Comparison of ENCODE assay signal across 13 cellular contexts in the genomic region with DNA sequence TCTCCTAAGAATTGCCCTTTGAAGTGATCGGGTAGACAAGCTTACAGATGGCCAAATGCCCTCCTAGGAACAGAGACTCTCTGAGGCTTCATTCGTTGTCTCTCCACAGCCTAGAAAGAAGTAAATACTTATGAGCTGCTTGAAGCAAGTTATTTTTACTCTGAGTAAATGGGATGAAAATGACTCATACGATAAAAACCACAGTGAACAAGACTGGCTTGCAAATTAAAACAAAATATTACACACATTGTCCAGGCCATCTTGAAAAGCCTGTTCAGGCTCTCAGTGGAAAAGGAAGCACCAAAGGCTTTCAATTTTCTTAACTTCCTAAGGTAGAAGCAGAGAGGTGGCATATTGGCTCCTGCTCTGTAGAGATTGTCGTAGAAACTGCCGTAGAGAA.
"Had no signal": no experiment of that assay in that cellular context is flagged by ENCODE, and none has a peak within 500 bp of the region (broad histone marks: within the 10 kb centered on the region; RNA-seq: fewer than 3 reads in every experiment).

No MANE protein-coding gene starts in this region.

- H3K36me3 ChIP-seq: gastrocnemius medialis, lower lobe of right lung, upper lobe of left lung had no signal

- H3K4me3 Mint-ChIP-seq: activated B cell treated with CpG ODN at 0.5 μM for 24 hours; activated CD4-positive, alpha-beta T cell treated with anti-CD3 and anti-CD28 coated beads, Interleukin-2, amount 10 ng/mL, durations not matched to agents 24 days and 14 days; activated naive CD4-positive, alpha-beta T cell treated with anti-CD3 and anti-CD28 coated beads for 36 hours; activated T-helper 17 cell treated with anti-CD3 and anti-CD28 coated beads, Interleukin-2, amount 50 U/mL, for 72 hours; natural killer cell; stimulated activated naive B cell treated with anti-CD40 and anti-IgM and Interleukin-4, amounts not matched to agents 10 μg/mL and 1 μg/mL and 100 μg/mL, for 72 hours had no signal

- H3K4me1 Mint-ChIP-seq: activated B cell treated with CpG ODN at 0.5 μM for 24 hours; activated CD4-positive, alpha-beta T cell treated with anti-CD3 and anti-CD28 coated beads, Interleukin-2, amount 10 ng/mL, durations not matched to agents 24 days and 14 days; activated T-helper 17 cell treated with anti-CD3 and anti-CD28 coated beads, Interleukin-2, amount 50 U/mL, for 72 hours; natural killer cell; stimulated activated naive B cell treated with anti-CD40 and anti-IgM and Interleukin-4, amounts not matched to agents 10 μg/mL and 1 μg/mL and 100 μg/mL, for 72 hours had no signal

- H3K27ac Mint-ChIP-seq: activated B cell treated with CpG ODN at 0.5 μM for 24 hours; activated CD4-positive, alpha-beta T cell treated with anti-CD3 and anti-CD28 coated beads, Interleukin-2, amount 10 ng/mL, durations not matched to agents 24 days and 14 days; activated naive CD4-positive, alpha-beta T cell treated with anti-CD3 and anti-CD28 coated beads for 36 hours; activated T-helper 17 cell treated with anti-CD3 and anti-CD28 coated beads, Interleukin-2, amount 50 U/mL, for 72 hours; natural killer cell; stimulated activated naive B cell treated with anti-CD40 and anti-IgM and Interleukin-4, amounts not matched to agents 10 μg/mL and 1 μg/mL and 100 μg/mL, for 72 hours had no signal

- H3K4me1 ChIP-seq: gastrocnemius medialis, lower lobe of right lung, upper lobe of left lung had no signal

- H3K27ac ChIP-seq: gastrocnemius medialis, lower lobe of right lung, upper lobe of left lung had no signal

- H3K36me3 Mint-ChIP-seq: natural killer cell; stimulated activated naive B cell treated with anti-CD40 and anti-IgM and Interleukin-4, amounts not matched to agents 10 μg/mL and 1 μg/mL and 100 μg/mL, for 72 hours had no signal

- H3K9me3 ChIP-seq: gastrocnemius medialis, lower lobe of right lung, upper lobe of left lung had no signal

- H3K4me3 ChIP-seq: gastrocnemius medialis, lower lobe of right lung, upper lobe of left lung had no signal

- H3K9me3 Mint-ChIP-seq: activated CD4-positive, alpha-beta T cell treated with anti-CD3 and anti-CD28 coated beads, Interleukin-2, amount 10 ng/mL, durations not matched to agents 24 days and 14 days; activated naive CD4-positive, alpha-beta T cell treated with anti-CD3 and anti-CD28 coated beads for 36 hours had no signal

- DNase-seq: activated B cell treated with CpG ODN at 0.5 μM for 24 hours; activated CD4-positive, alpha-beta T cell treated with anti-CD3 and anti-CD28 coated beads, Interleukin-2, amount 10 ng/mL, durations not matched to agents 24 days and 14 days; activated naive CD4-positive, alpha-beta T cell treated with anti-CD3 and anti-CD28 coated beads for 36 hours; activated T-cell treated with anti-CD3 and anti-CD28 coated beads for 4 hours; gastrocnemius medialis; lower lobe of right lung; natural killer cell; right cardiac atrium; stimulated activated CD4-positive, alpha-beta T cell treated with anti-CD3 and anti-CD28 coated beads, Interleukin-2, amount 100 ng/mL, for 24 hours; stimulated activated naive B cell treated with anti-CD40 and anti-IgM and Interleukin-4, amounts not matched to agents 10 μg/mL and 1 μg/mL and 100 μg/mL, for 72 hours; T-helper 1 cell; upper lobe of left lung had no signal

- H3K27me3 ChIP-seq: gastrocnemius medialis, upper lobe of left lung had no signal

- ATAC-seq: activated T-helper 17 cell treated with anti-CD3 and anti-CD28 coated beads, Interleukin-2, amount 50 U/mL, for 72 hours; gastrocnemius medialis; lower lobe of right lung; natural killer cell; right cardiac atrium; stimulated activated naive B cell treated with anti-CD40 and anti-IgM and Interleukin-4, amounts not matched to agents 10 μg/mL and 1 μg/mL and 100 μg/mL, for 72 hours had no signal

- H3K27me3 Mint-ChIP-seq: activated B cell treated with CpG ODN at 0.5 μM for 24 hours; activated CD4-positive, alpha-beta T cell treated with anti-CD3 and anti-CD28 coated beads, Interleukin-2, amount 10 ng/mL, durations not matched to agents 24 days and 14 days; activated T-helper 17 cell treated with anti-CD3 and anti-CD28 coated beads, Interleukin-2, amount 50 U/mL, for 72 hours; stimulated activated naive B cell treated with anti-CD40 and anti-IgM and Interleukin-4, amounts not matched to agents 10 μg/mL and 1 μg/mL and 100 μg/mL, for 72 hours had no signal
